24 cellular contexts compared by ENCODE assay signal in the genomic region with DNA sequence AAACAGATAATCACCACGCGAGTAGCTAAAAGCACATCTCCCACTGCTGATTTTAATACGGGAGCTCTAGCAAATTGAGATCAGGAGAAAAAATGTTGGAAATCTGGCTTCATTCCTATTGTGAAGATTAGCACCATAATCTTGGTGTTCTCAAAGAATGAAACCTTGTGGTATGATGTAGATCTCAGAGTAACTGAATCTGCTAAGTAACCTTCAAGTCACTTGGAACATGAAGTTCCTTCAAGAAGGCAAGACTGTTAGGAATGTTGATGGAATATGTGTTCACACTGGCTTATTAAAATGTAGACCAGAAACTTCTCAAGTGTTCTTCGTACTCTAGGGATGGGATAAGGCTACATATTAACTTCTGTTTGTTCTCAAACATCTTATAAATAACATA.
"Had no signal": no experiment of that assay in that cellular context is flagged by ENCODE, and none has a peak within 500 bp of the region (broad histone marks: within the 10 kb centered on the region; RNA-seq: fewer than 3 reads in every experiment).

No MANE protein-coding gene starts in this region.

- H3K27me3 ChIP-seq: neutrophil, pancreas, right lobe of liver, suprapubic skin, transverse colon, upper lobe of right lung, vagina had no signal

- DNase-seq: dorsolateral prefrontal cortex; effector CD4-positive, alpha-beta T cell; kidney; pancreas; retina; right lobe of liver; small intestine; stimulated activated CD4-positive, alpha-beta T cell treated with anti-CD3 and anti-CD28 coated beads, Interleukin-12 subunit alpha, Interleukin-12 subunit beta, amount 100 ng/mL, for 4 hours; stimulated activated CD4-positive, alpha-beta T cell treated with anti-CD3 and anti-CD28 coated beads, Interleukin-1b, Interleukin-23, amount 100 ng/mL, for 48 hours; stimulated activated CD4-positive, alpha-beta T cell treated with anti-CD3 and anti-CD28 coated beads, Interleukin-4, amount 100 ng/mL, for 1 hour; stimulated activated CD8-positive, alpha-beta memory T cell treated with anti-CD3 and anti-CD28 coated beads, Interleukin-4, amount 100 ng/mL, for 48 hours; stimulated activated naive CD4-positive, alpha-beta T cell; stimulated activated naive CD8-positive, alpha-beta T cell treated with anti-CD3 and anti-CD28 coated beads, Interleukin-15, amount 100 ng/mL, for 72 hours; transverse colon; upper lobe of right lung had no signal

- H3K27ac Mint-ChIP-seq: memory B cell; natural killer cell treated with Interleukin-12 subunit alpha and Interleukin-12 subunit beta and Interleukin-15 and Interleukin-18, amount 100 ng/mL, for 72 hours; stimulated activated naive CD8-positive, alpha-beta T cell treated with anti-CD3 and anti-CD28 coated beads, Interleukin-15, amount 100 ng/mL, for 72 hours had no signal

- H3K4me3 Mint-ChIP-seq: memory B cell; natural killer cell treated with Interleukin-12 subunit alpha and Interleukin-12 subunit beta and Interleukin-15 and Interleukin-18, amount 100 ng/mL, for 72 hours; neural crest cell; stimulated activated naive CD8-positive, alpha-beta T cell treated with anti-CD3 and anti-CD28 coated beads, Interleukin-15, amount 100 ng/mL, for 72 hours had no signal

- ATAC-seq: left lobe of liver; natural killer cell treated with Interleukin-12 subunit alpha and Interleukin-12 subunit beta and Interleukin-15 and Interleukin-18, amount 100 ng/mL, for 72 hours; pancreas; right lobe of liver; stimulated activated naive CD8-positive, alpha-beta T cell treated with anti-CD3 and anti-CD28 coated beads, Interleukin-15, amount 100 ng/mL, for 72 hours; upper lobe of right lung had no signal

- H3K4me1 ChIP-seq: pancreas, right lobe of liver, suprapubic skin, transverse colon, upper lobe of right lung, vagina had no signal

- H3K36me3 ChIP-seq: neutrophil, pancreas, right lobe of liver, suprapubic skin, transverse colon, upper lobe of right lung, vagina had no signal

- H3K27me3 Mint-ChIP-seq: memory B cell; natural killer cell treated with Interleukin-12 subunit alpha and Interleukin-12 subunit beta and Interleukin-15 and Interleukin-18, amount 100 ng/mL, for 72 hours; stimulated activated naive CD8-positive, alpha-beta T cell treated with anti-CD3 and anti-CD28 coated beads, Interleukin-15, amount 100 ng/mL, for 72 hours had no signal

- H3K4me1 Mint-ChIP-seq: memory B cell; neural crest cell; stimulated activated naive CD8-positive, alpha-beta T cell treated with anti-CD3 and anti-CD28 coated beads, Interleukin-15, amount 100 ng/mL, for 72 hours had no signal

- H3K27ac ChIP-seq: dorsolateral prefrontal cortex, neutrophil, pancreas, right lobe of liver, suprapubic skin, transverse colon, upper lobe of right lung, vagina had no signal

- FAIRE-seq: frontal cortex, kidney, pancreas, small intestine had no signal

- H3K9me3 ChIP-seq: neutrophil, pancreas, right lobe of liver, suprapubic skin, transverse colon, upper lobe of right lung, vagina had no signal

- H3K36me3 Mint-ChIP-seq: memory B cell; natural killer cell treated with Interleukin-12 subunit alpha and Interleukin-12 subunit beta and Interleukin-15 and Interleukin-18, amount 100 ng/mL, for 72 hours had no signal

- H3K4me3 ChIP-seq: dorsolateral prefrontal cortex, lung, pancreas, right lobe of liver, suprapubic skin, transverse colon, upper lobe of right lung, vagina had no signal
